ENCODE assay signal across 8 cellular contexts in the genomic region with DNA sequence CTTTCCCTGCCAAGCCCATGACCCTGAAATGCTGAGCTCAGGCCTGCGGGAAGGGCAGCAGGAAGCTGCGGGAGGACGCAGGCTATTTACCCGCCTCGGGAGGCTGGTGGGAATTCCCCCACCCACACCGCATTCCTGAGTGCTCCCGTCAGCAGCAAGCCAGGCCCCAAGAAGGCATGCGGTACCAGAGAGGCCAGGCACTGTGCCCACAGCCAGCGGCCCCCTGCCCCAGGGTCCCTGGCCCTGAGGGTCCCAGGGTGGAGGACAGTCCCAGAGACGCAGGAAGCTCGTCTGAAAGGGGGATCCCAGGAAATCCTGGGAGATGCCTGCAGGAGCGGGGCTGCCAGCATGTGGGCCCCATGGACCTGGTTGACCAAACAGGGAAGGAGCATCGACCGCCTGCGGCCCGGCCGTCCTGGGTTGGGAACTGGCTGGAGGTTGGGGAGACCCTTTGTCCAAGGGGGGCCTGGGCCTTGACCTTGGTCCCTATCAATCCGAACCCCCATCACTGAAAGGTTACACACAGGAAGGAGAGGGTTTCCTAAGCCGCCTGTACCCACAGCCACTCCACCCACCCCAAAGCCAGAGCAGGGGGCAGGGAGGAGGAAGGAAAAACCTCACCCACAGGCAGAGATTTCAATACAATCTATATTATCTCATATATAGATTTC. TPM values are rescaled to one million over a fixed set of nuclear protein-coding genes. Genes with fewer than 3 reads are reported as not detected.
DNase-seq lines count a peak whose midpoint lies in the region; ATAC-seq and TF ChIP-seq lines count a peak whose summit lies in the region.

No MANE protein-coding gene starts in this region.

- H4K20me1 ChIP-seq in SK-N-SH (ENCODE audit: insufficient read depth): no peaks in the 10 kb centered on the region

- no peak overlapping the region for H3K4me2 ChIP-seq in SK-N-SH

- TF ChIP-seq EP300 in SK-N-SH (IDR thresholded peaks at IDR 0.05; ENCODE audit: borderline replicate concordance in 1 of 2, low read depth in 1 of 2, low read length in 1 of 2) (no peak; a peak in 1 of 4 replicates), suprapubic skin (IDR thresholded peaks at IDR 0.05) (no peak)

- H3K4me1 ChIP-seq in SK-N-SH (ENCODE audit: control insufficient read depth in 1 of 2, insufficient read depth in 2 of 2, low read depth in 1 of 2, low read length in 1 of 2): peaks cover 0 to 14% of the 10 kb centered on the region in 2 experiments; a peak in 2 of 4 replicates
- peaks cover 23% of the 10 kb centered on the region for H3K4me1 ChIP-seq in ectodermal cell (ENCODE audit: control insufficient read depth, insufficient read depth, low read length)
- peaks cover 66% of the 10 kb centered on the region for H3K4me1 ChIP-seq in suprapubic skin

- no peaks in the 10 kb centered on the region for H3K79me2 ChIP-seq in SK-N-SH (ENCODE audit: insufficient read depth)

- TF ChIP-seq POLR2A in suprapubic skin (IDR thresholded peaks at IDR 0.05): no peak

- H2AFZ ChIP-seq in SK-N-SH (ENCODE audit: low read depth): no peak overlapping the region

- H3K4me3 ChIP-seq in SK-N-SH (ENCODE audit: low read depth in 2 of 2, low read length in 1 of 2): no peak overlapping the region
- H3K4me3 ChIP-seq in ectodermal cell (ENCODE audit: insufficient read depth, low read depth, low read length): no peak overlapping the region
- H3K4me3 ChIP-seq in suprapubic skin: no peak overlapping the region

- peak overlapping the region; percentile 56 for H3K9ac ChIP-seq in SK-N-SH

- no peak for ATAC-seq in HG03097 (IDR thresholded peaks at IDR 0.05; ENCODE audit: low FRiP score, unreplicated experiment)

- WGBS in SK-N-SH (ENCODE audit: low lambda C conversion rate): no CpG with 5 or more reads among the region's 19 CpGs
- 47 to 48% methylated on average over 19 of the region's 19 CpGs for WGBS in ectodermal cell, 2 experiments
- 35% methylated on average over 8 of the region's 19 CpGs for WGBS in suprapubic skin

- H3K27me3 ChIP-seq in SK-N-SH (ENCODE audit: insufficient read depth) (no peaks in the 10 kb centered on the region), ectodermal cell (ENCODE audit: control insufficient read depth, insufficient read depth, low read length, poor library complexity, severe bottlenecking) (peaks cover 5% of the 10 kb centered on the region), suprapubic skin (no peaks in the 10 kb centered on the region)

- H3F3A ChIP-seq in SK-N-SH (replicated peaks; ENCODE audit: insufficient read depth): peaks cover 4% of the 10 kb centered on the region

- no peaks in the 10 kb centered on the region for H3K9me2 ChIP-seq in SK-N-SH

- H3K27ac ChIP-seq in SK-N-SH (ENCODE audit: low read depth in 2 of 2, low read length in 1 of 2) (peak overlapping the region in 1 of 2 experiments; percentile 85; a peak in 3 of 4 replicates), ectodermal cell (ENCODE audit: insufficient read depth, low read depth, low read length, poor library complexity, severe bottlenecking) (peak overlapping the region; percentile 72), suprapubic skin (peak overlapping the region; percentile 77)

- DNase-seq in EL (peak; percentile 97), SK-N-SH (no peak), mesenteric fat pad (ENCODE audit: low spot score) (peak; percentile 93), suprapubic skin (ENCODE audit: low spot score in 2 of 2) (peak in 1 of 2 donors; percentile 92), OCI-M2 (lab: John Stamatoyannopoulos, UW; ENCODE audit: unreplicated experiment) (no peak), NCI-H187 treated with DMSO at 0.1 percent for 48 hours (lab: John Stamatoyannopoulos, UW) (no peak)

- POLR2A ChIA-PET in SK-N-SH (lab: Yijun Ruan, JAX): no interaction called here

- TF ChIP-seq CTCF in SK-N-SH (IDR thresholded peaks at IDR 0.05) (no peak), suprapubic skin (IDR thresholded peaks at IDR 0.05) (no peak)

- H3K9me3 ChIP-seq in SK-N-SH (no peaks in the 10 kb centered on the region), ectodermal cell (ENCODE audit: control insufficient read depth, low read length) (no peaks in the 10 kb centered on the region), suprapubic skin (no peaks in the 10 kb centered on the region)

- no peak for TF ChIP-seq RAD21 in SK-N-SH (IDR thresholded peaks at IDR 0.05; ENCODE audit: low read length)

- CTCF ChIA-PET in SK-N-SH (lab: Yijun Ruan, JAX): interaction anchor here (1.3 kb wide), 1 partner anchor 104 kb away, joined by 8 read pairs; no protein-coding TSS in a partner anchor

- H3K36me3 ChIP-seq in SK-N-SH (replicated peaks in 1 of 2; ENCODE audit: control insufficient read depth in 1 of 2, insufficient read depth in 2 of 2, low read length in 1 of 2) (peaks cover 0 to 4% of the 10 kb centered on the region in 2 experiments), ectodermal cell (ENCODE audit: control insufficient read depth, insufficient read depth, low read length) (no peaks in the 10 kb centered on the region), suprapubic skin (peaks cover 23% of the 10 kb centered on the region)

TF ChIP-seq in SK-N-SH, 30 proteins besides CTCF, POLR2A, EP300 and RAD21 (continues in another document):
- TF ChIP-seq TEAD4 (IDR thresholded peaks at IDR 0.05; ENCODE audit: borderline replicate concordance, insufficient read depth) (peak; percentile 81), TCF12 (IDR thresholded peaks at IDR 0.05) (peak; percentile 53; the same call in 1 of the 2 replicates), RCOR1 (IDR thresholded peaks at IDR 0.05; ENCODE audit: low read length) (no peak), GABPA (IDR thresholded peaks at IDR 0.05; ENCODE audit: low read depth) (no peak), NFIC (IDR thresholded peaks at IDR 0.05; ENCODE audit: borderline replicate concordance) (no peak), JUND (IDR thresholded peaks at IDR 0.05) (peak; percentile 47), RFX5 (IDR thresholded peaks at IDR 0.05; ENCODE audit: low read length) (no peak)
- TF ChIP-seq, protein P1, sequence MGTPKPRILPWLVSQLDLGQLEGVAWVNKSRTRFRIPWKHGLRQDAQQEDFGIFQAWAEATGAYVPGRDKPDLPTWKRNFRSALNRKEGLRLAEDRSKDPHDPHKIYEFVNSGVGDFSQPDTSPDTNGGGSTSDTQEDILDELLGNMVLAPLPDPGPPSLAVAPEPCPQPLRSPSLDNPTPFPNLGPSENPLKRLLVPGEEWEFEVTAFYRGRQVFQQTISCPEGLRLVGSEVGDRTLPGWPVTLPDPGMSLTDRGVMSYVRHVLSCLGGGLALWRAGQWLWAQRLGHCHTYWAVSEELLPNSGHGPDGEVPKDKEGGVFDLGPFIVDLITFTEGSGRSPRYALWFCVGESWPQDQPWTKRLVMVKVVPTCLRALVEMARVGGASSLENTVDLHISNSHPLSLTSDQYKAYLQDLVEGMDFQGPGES (IDR thresholded peaks at IDR 0.05; ENCODE audit: low read depth, low read length): no peak
- TF ChIP-seq, protein P2, sequence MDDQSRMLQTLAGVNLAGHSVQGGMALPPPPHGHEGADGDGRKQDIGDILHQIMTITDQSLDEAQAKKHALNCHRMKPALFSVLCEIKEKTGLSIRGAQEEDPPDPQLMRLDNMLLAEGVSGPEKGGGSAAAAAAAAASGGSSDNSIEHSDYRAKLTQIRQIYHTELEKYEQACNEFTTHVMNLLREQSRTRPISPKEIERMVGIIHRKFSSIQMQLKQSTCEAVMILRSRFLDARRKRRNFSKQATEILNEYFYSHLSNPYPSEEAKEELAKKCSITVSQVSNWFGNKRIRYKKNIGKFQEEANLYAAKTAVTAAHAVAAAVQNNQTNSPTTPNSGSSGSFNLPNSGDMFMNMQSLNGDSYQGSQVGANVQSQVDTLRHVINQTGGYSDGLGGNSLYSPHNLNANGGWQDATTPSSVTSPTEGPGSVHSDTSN (IDR thresholded peaks at IDR 0.05): no peak
- TF ChIP-seq, protein P3, sequence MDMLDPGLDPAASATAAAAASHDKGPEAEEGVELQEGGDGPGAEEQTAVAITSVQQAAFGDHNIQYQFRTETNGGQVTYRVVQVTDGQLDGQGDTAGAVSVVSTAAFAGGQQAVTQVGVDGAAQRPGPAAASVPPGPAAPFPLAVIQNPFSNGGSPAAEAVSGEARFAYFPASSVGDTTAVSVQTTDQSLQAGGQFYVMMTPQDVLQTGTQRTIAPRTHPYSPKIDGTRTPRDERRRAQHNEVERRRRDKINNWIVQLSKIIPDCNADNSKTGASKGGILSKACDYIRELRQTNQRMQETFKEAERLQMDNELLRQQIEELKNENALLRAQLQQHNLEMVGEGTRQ (IDR thresholded peaks at IDR 0.05; ENCODE audit: borderline replicate concordance, low read depth, low read length): no peak

RNA-seq across cellular contexts. Expression of a gene that starts 17.0 kb away (rescaled TPM):
- 7.9 and 8.2 TPM in 2 replicates for polyA plus RNA-seq in SK-N-SH (2012; rRNA removed)
- polyA plus RNA-seq in SK-N-SH (2012; cell fraction: cytosol; rRNA removed): 7.0 and 7.4 TPM in 2 replicates
- 9.6 and 10.1 TPM in 2 replicates for polyA plus RNA-seq in SK-N-SH (2012; cell fraction: nucleus; rRNA removed)
- 1.4 TPM for polyA plus RNA-seq in ectodermal cell (2013, experiment 1 of 4)
- 1.2 TPM for polyA plus RNA-seq in ectodermal cell (2013, experiment 2 of 4)
- 1.9 TPM for polyA plus RNA-seq in ectodermal cell (2013, experiment 3 of 4)
- 0.97 TPM for polyA plus RNA-seq in ectodermal cell (2013, experiment 4 of 4)
- total RNA-seq in mesenteric fat pad (101 TPM), suprapubic skin (10 to 100 TPM; 27.3 to 70.1 (median 52.8) TPM)

RNA-seq across cellular contexts. Expression of a gene that starts 37.2 kb away (rescaled TPM):
- polyA plus RNA-seq in SK-N-SH (2012; rRNA removed): 10.5 and 14.5 TPM in 2 replicates
- polyA plus RNA-seq in SK-N-SH (2012; cell fraction: cytosol; rRNA removed): 1.7 and 2.8 TPM in 2 replicates
- 89.3 and 95.1 TPM in 2 replicates for polyA plus RNA-seq in SK-N-SH (2012; cell fraction: nucleus; rRNA removed)
- 29.6 TPM for polyA plus RNA-seq in ectodermal cell (2013, experiment 1 of 4)
- polyA plus RNA-seq in ectodermal cell (2013, experiment 2 of 4): 30.2 TPM
- polyA plus RNA-seq in ectodermal cell (2013, experiment 3 of 4): 24.4 TPM
- 27.4 TPM for polyA plus RNA-seq in ectodermal cell (2013, experiment 4 of 4)
- 54.1 TPM for total RNA-seq in mesenteric fat pad
- total RNA-seq in suprapubic skin: 100 to 1,000 TPM in 1 of 4 donors, 10 to 100 TPM in 3; 49.7 to 178 (median 92.9) TPM

RNA-seq across cellular contexts. Expression of a gene that starts 54.0 kb away (rescaled TPM):
- polyA plus RNA-seq in SK-N-SH (2012; rRNA removed): 17.4 and 25.3 TPM in 2 replicates
- polyA plus RNA-seq in SK-N-SH (2012; cell fraction: cytosol; rRNA removed): 13.1 and 18.7 TPM in 2 replicates
- polyA plus RNA-seq in SK-N-SH (2012; cell fraction: nucleus; rRNA removed): 42.9 and 45.0 TPM in 2 replicates
- 56.9 TPM for polyA plus RNA-seq in ectodermal cell (2013, experiment 1 of 4)
- polyA plus RNA-seq in ectodermal cell (2013, experiment 2 of 4): 57.9 TPM
- polyA plus RNA-seq in ectodermal cell (2013, experiment 3 of 4): 47.7 TPM
- polyA plus RNA-seq in ectodermal cell (2013, experiment 4 of 4): 51.7 TPM
- total RNA-seq in mesenteric fat pad (84.4 TPM), suprapubic skin (10 to 100 TPM; 41.5 to 54.9 (median 46.0) TPM)

Comparison
In these comparisons a context has a peak if more than half of its experiments do, and no peak if none do; other contexts are left out.
1. DNase-seq: peak in EL (single experiment) and mesenteric fat pad (single experiment); none in SK-N-SH (single experiment), OCI-M2 (single experiment) and NCI-H187 treated with DMSO at 0.1 percent for 48 hours (single experiment).